In genomic region chr4:153152453-153153338, GRCh38 we compare ENCODE assay signal across 8 cellular contexts. TPM values are rescaled to one million over a fixed set of nuclear protein-coding genes. Genes with fewer than 3 reads are reported as not detected.
DNase-seq lines count a peak whose midpoint lies in the region; ATAC-seq and TF ChIP-seq lines count a peak whose summit lies in the region.

No MANE protein-coding gene starts in this region.

- H3K36me3 ChIP-seq in hepatocyte (replicated peaks; ENCODE audit: insufficient read depth, low read depth): no peaks in the 10 kb centered on the region
- H3K36me3 ChIP-seq in gastrocnemius medialis: no peaks in the 10 kb centered on the region

- H3K4me3 ChIP-seq in hepatocyte: peak overlapping the region; percentile 66
- H3K4me3 ChIP-seq in gastrocnemius medialis: peak overlapping the region; percentile 54 to 64 (median 58)

- TF ChIP-seq CTCF in hepatocyte (IDR thresholded peaks at IDR 0.05; ENCODE audit: poor library complexity): no peak
- no peak for TF ChIP-seq CTCF in gastrocnemius medialis (IDR thresholded peaks at IDR 0.05 in 4 of 5, conservative IDR thresholded peaks at IDR 0.05 in 1 of 5)

- H3K9me3 ChIP-seq in hepatocyte (ENCODE audit: low read depth) (no peaks in the 10 kb centered on the region), gastrocnemius medialis (no peaks in the 10 kb centered on the region)

- ATAC-seq in GM21717 (IDR thresholded peaks at IDR 0.05; ENCODE audit: unreplicated experiment) (peak; percentile 29), gastrocnemius medialis (no peak)

- peak overlapping the region; percentile 97 for H3K4me2 ChIP-seq in hepatocyte

- DNase-seq in COLO668 (lab: John Stamatoyannopoulos, UW; ENCODE audit: unreplicated experiment) (peak; percentile 83), M059J (ENCODE audit: low read depth) (peak; percentile 60), SW480 (ENCODE audit: low spot score) (peak; percentile 58), amniotic epithelial cell (ENCODE audit: low read depth) (peak; percentile 27), hepatocyte (ENCODE audit: low spot score) (peak; percentile 73), gastrocnemius medialis (no peak), epidermal melanocyte (ENCODE audit: insufficient read length, low spot score) (no peak)

- intact Hi-C loops in gastrocnemius medialis (cut with DNase I; ENCODE audit: low total_unique reads): no loop called here

- no peaks in the 10 kb centered on the region for H4K20me1 ChIP-seq in hepatocyte (ENCODE audit: insufficient read depth, poor library complexity, severe bottlenecking)

- peak overlapping the region; percentile 92 for H2AFZ ChIP-seq in hepatocyte

- H3K4me1 ChIP-seq in hepatocyte (ENCODE audit: insufficient read depth): peaks cover 12% of the 10 kb centered on the region
- peaks cover 9 to 16% of the 10 kb centered on the region in 2 donors for H3K4me1 ChIP-seq in gastrocnemius medialis

- 1% methylated on average over 43 of the region's 45 CpGs for WGBS in hepatocyte (ENCODE audit: low lambda C conversion rate, missing lambda C conversion rate)

- H3K79me2 ChIP-seq in hepatocyte: no peaks in the 10 kb centered on the region

- in situ Hi-C loops in gastrocnemius medialis (cut with MboI; ENCODE audit: low sequenced_read_pairs in 4 of 4): loop anchor here in 1 of 4 donors (10.0 kb wide), 1 partner anchor 152 kb away; no protein-coding TSS in a partner anchor

- no peak for TF ChIP-seq POLR2A in gastrocnemius medialis (IDR thresholded peaks at IDR 0.05)

- H3K27ac ChIP-seq in hepatocyte (peak overlapping the region; percentile 94), gastrocnemius medialis (no peak overlapping the region)

- no peaks in the 10 kb centered on the region for H3K27me3 ChIP-seq in hepatocyte
- H3K27me3 ChIP-seq in gastrocnemius medialis: no peaks in the 10 kb centered on the region

- no peaks in the 10 kb centered on the region for H3K9me2 ChIP-seq in hepatocyte (replicated peaks; ENCODE audit: insufficient read depth)

RNA-seq across cellular contexts. Expression of gene TRIM2, which starts 51.5 kb away (rescaled TPM):
- 13.2 and 18.4 TPM in 2 replicates for total RNA-seq in M059J (2014; rRNA removed; shearing (Covaris generic))
- total RNA-seq in hepatocyte: 82.1 and 84.1 TPM in 2 replicates
- polyA plus RNA-seq in hepatocyte: 24.4 and 32.0 TPM in 2 replicates
- total RNA-seq in gastrocnemius medialis: 1 to 10 TPM; 2.6 to 7.2 (median 3.8) TPM

Comparison
In these comparisons a context has a peak if more than half of its experiments do, and no peak if none do; other contexts are left out.
1. DNase-seq: peak in COLO668 (single experiment), M059J (single experiment), SW480 (single experiment), amniotic epithelial cell (single experiment) and hepatocyte (single experiment); none in gastrocnemius medialis (0 of 2) and epidermal melanocyte (single experiment).